Comparison of ENCODE assay signal across 8 cellular contexts in genomic region chr15:81000144-81000625, GRCh38. TPM values are rescaled to one million over a fixed set of nuclear protein-coding genes. Genes with fewer than 3 reads are reported as not detected.
DNase-seq lines count a peak whose midpoint lies in the region; ATAC-seq and TF ChIP-seq lines count a peak whose summit lies in the region.

No MANE protein-coding gene starts in this region.

- TSS peak; percentile 62 for BruUV-seq in mammary epithelial cell (replicated peaks; lab: Mats Ljungman, UMichigan)

- peaks cover 3% of the 10 kb centered on the region for H3K36me3 ChIP-seq in mammary epithelial cell (ENCODE audit: insufficient read depth, low read length)
- H3K36me3 ChIP-seq in right lobe of liver: no peaks in the 10 kb centered on the region
- H3K36me3 ChIP-seq in tibial nerve: peaks cover 0 to 23% (median 5%) of the 10 kb centered on the region in 3 donors

- TF ChIP-seq CTCF in LNCaP clone FGC (IDR thresholded peaks at IDR 0.05; ENCODE audit: control insufficient read depth, extremely low read depth, insufficient read depth) (no peak), mammary epithelial cell (conservative IDR thresholded peaks at IDR 0.05 in 1 of 2, IDR thresholded peaks at IDR 0.05 in 1 of 2; ENCODE audit: extremely low read depth in 1 of 2, insufficient read depth in 1 of 2, low read depth in 1 of 2, low read length in 2 of 2) (no peak), right lobe of liver (IDR thresholded peaks at IDR 0.05) (no peak), tibial nerve (IDR thresholded peaks at IDR 0.05) (no peak)

- no peak for TF ChIP-seq EP300 in tibial nerve (IDR thresholded peaks at IDR 0.05)

- CTCF ChIA-PET in mammary epithelial cell (lab: Charles Lee; ENCODE audit: low non-redundant PET): interaction anchor here (0.6 kb wide), 2 partner anchors 153 to 266 kb away, joined by 3 to 6 read pairs; no protein-coding TSS in a partner anchor

- peak overlapping the region; percentile 86 for H3K9ac ChIP-seq in mammary epithelial cell (ENCODE audit: insufficient read depth, low read length)

- H3K27ac ChIP-seq in mammary epithelial cell (ENCODE audit: insufficient read depth, low read depth, low read length): peak overlapping the region; percentile 90
- peak overlapping the region; percentile 91 to 97 (median 96) for H3K27ac ChIP-seq in right lobe of liver
- peak overlapping the region; percentile 95 to 98 (median 96) for H3K27ac ChIP-seq in tibial nerve

- peak overlapping the region; percentile 86 for H2AFZ ChIP-seq in mammary epithelial cell (ENCODE audit: low read depth, low read length)

- TF ChIP-seq POLR2A in right lobe of liver (IDR thresholded peaks at IDR 0.05) (no peak), tibial nerve (IDR thresholded peaks at IDR 0.05) (no peak)

- dilution Hi-C loops in mammary epithelial cell (cut with HindIII; ENCODE audit: low sequenced_read_pairs): no loop called here

- H3K4me3 ChIP-seq in LNCaP clone FGC (ENCODE audit: low read depth, low read length) (peak overlapping the region; percentile 77), mammary epithelial cell (replicated peaks in 1 of 3; ENCODE audit: insufficient read depth in 1 of 3, low read depth in 2 of 3, low read length in 3 of 3) (peak overlapping the region; percentile 54 to 80 (median 72)), right lobe of liver (peak overlapping the region; percentile 77 to 96 (median 85)), tibial nerve (peak overlapping the region; percentile 74 to 98 (median 87))

- peaks cover 53% of the 10 kb centered on the region for H3K79me2 ChIP-seq in mammary epithelial cell (ENCODE audit: insufficient read depth, low read length)

- ATAC-seq in right lobe of liver (peak; percentile 3), GM18868 (IDR thresholded peaks at IDR 0.05; ENCODE audit: unreplicated experiment) (no peak)

- H3K9me3 ChIP-seq in mammary epithelial cell (replicated peaks; ENCODE audit: insufficient read depth, low read length) (no peaks in the 10 kb centered on the region), right lobe of liver (no peaks in the 10 kb centered on the region), tibial nerve (peaks cover 0 to 4% (median 0%) of the 10 kb centered on the region in 4 donors)

- H3K4me2 ChIP-seq in mammary epithelial cell (ENCODE audit: insufficient read depth, low read depth, low read length): peak overlapping the region; percentile 86

- peak; percentile 54 for DNase-seq in DMS114 treated with DMSO at 0.1 percent for 48 hours (lab: John Stamatoyannopoulos, UW; ENCODE audit: unreplicated experiment)
- DNase-seq in LNCaP clone FGC (ENCODE audit: low read depth): no peak
- DNase-seq in mammary epithelial cell: no peak
- no peak for DNase-seq in right lobe of liver
- no peak for DNase-seq in tibial nerve (ENCODE audit: low spot score in 2 of 2)
- no peak for DNase-seq in NCI-H1694 treated with DMSO at 0.1 percent for 48 hours (lab: John Stamatoyannopoulos, UW)
- DNase-seq in NCI-H2107 (lab: John Stamatoyannopoulos, UW): no peak

- H4K20me1 ChIP-seq in mammary epithelial cell (ENCODE audit: insufficient read depth, low read length): peaks cover 2% of the 10 kb centered on the region

- 23% methylated on average over 15 of the region's 21 CpGs for WGBS in mammary epithelial cell (ENCODE audit: low coverage, missing lambda C conversion rate)
- WGBS in right lobe of liver (ENCODE audit: insufficient coverage, low coverage, low lambda C conversion rate, missing lambda C conversion rate): 5% methylated on average over 18 of the region's 21 CpGs
- 5 to 9% methylated on average over 14 to 20 of the region's 21 CpGs for WGBS in tibial nerve, 2 donors

- H3K4me1 ChIP-seq in mammary epithelial cell (ENCODE audit: insufficient read depth, low read length) (peaks cover 13% of the 10 kb centered on the region), right lobe of liver (peaks cover 0 to 30% (median 10%) of the 10 kb centered on the region in 4 donors), tibial nerve (peaks cover 0 to 48% (median 28%) of the 10 kb centered on the region in 4 donors)

- H3K27me3 ChIP-seq in mammary epithelial cell (ENCODE audit: insufficient read depth, low read length) (no peaks in the 10 kb centered on the region), right lobe of liver (no peaks in the 10 kb centered on the region), tibial nerve (no peaks in the 10 kb centered on the region)

- in situ Hi-C loops in mammary epithelial cell (cut with MboI; ENCODE audit: low sequenced_read_pairs in 2 of 2): no loop called here

- intact Hi-C loops in mammary epithelial cell (cut with micrococcal nuclease): loop anchor here (1.0 kb wide), 1 partner anchor 11 kb away; the partner anchor contains the start of gene MESD
- intact Hi-C loops in right lobe of liver (cut with DNase I): no loop called here

RNA-seq across cellular contexts. Expression of gene TLNRD1, which starts 0.5 kb away (rescaled TPM):
- total RNA-seq in mammary epithelial cell (10 to 100 TPM; 16.8 to 18.1 TPM), right lobe of liver (1 to 10 TPM; 3.0 to 7.4 (median 5.5) TPM), tibial nerve (10 to 100 TPM; 18.8 to 46.5 (median 30.0) TPM)
- 10.0 TPM for polyA plus RNA-seq in mammary epithelial cell
- polyA minus RNA-seq in mammary epithelial cell: 5.0 TPM

RNA-seq across cellular contexts. Expression of gene MESD, which starts 10.6 kb away (rescaled TPM):
- 10 to 100 TPM; 13.2 to 25.9 TPM for total RNA-seq in mammary epithelial cell
- 15.7 TPM for polyA plus RNA-seq in mammary epithelial cell
- polyA minus RNA-seq in mammary epithelial cell: 26.1 TPM
- total RNA-seq in right lobe of liver: 10 to 100 TPM; 10.8 to 16.7 (median 14.6) TPM
- 10 to 100 TPM; 21.2 to 43.8 (median 35.1) TPM for total RNA-seq in tibial nerve
